In the genomic region with DNA sequence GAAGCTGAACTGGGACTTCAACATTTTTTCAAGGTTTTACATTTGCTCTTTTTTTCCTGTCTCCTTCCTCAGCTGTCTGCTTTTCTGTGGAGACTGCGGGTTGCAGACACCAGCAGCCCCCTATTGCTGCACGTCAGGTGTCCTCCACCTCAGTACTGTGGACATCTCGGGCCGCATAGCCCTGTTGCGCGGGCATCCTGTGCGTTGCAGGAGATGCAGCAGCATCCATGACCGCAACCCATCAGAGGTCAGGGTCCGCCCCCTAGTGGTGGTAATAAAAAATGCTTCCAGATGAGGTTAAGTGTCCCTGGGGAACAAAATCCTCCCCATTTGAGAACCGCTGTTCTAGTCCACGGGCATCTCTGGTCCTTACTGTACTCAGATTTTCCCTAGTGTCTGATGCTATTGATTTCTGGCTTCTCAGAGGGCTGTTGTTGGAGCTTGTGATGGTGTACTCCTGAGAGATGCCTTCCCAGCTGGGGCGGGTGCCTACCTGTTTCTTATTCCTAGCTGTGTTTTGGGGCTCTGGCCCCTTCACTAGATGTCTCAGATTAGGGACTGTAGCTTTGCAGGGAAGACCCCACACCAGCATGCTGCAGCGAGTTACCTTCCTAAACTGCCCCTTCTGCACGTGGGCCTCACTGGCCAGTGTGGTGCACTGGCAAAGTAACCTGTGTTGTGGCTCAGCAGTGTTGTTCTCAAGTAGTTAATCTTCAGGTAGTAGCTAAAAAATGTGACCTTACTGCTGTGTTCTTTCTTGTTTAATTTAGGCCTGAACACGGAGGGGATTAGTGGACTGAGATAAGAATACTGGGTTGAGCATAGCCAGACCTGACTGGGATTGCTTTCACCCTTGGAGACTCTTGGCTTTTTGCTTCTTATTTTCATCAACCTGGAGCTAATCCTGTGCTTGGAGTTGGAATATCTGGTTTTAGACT, we compare ENCODE assay signal across 9 cellular contexts. TPM values are rescaled to one million over a fixed set of nuclear protein-coding genes. Genes with fewer than 3 reads are reported as not detected.
A peak's percentile ranks its signal among the peaks of the same experiment; 100 is the strongest.
DNase-seq lines count a peak whose midpoint lies in the region; ATAC-seq, FAIRE-seq and TF ChIP-seq lines count a peak whose summit lies in the region.
"Had no signal": no experiment of that assay in that cellular context is flagged by ENCODE, and none has a peak within 500 bp of the region (broad histone marks: within the 10 kb centered on the region; RNA-seq: fewer than 3 reads in every experiment).

No MANE protein-coding gene starts in this region.

- DNase-seq in GM10248 (ENCODE audit: extremely low spot score) (peak; percentile 87), NCI-H187 (lab: John Stamatoyannopoulos, UW) (peak; percentile 29 to 77), T1000 (lab: John Stamatoyannopoulos, UW) (peak; percentile 64), astrocyte (ENCODE audit: low read depth) (peak; percentile 46), hepatocyte (ENCODE audit: low spot score) (peak; percentile 88)

- POLR2A ChIA-PET in GM10248 (lab: Yijun Ruan, JAX): no interaction called here

- 22% methylated on average over 15 of the region's 15 CpGs for WGBS in hepatocyte (ENCODE audit: low lambda C conversion rate, missing lambda C conversion rate)

- H3K4me3 ChIP-seq in astrocyte (ENCODE audit: insufficient read depth, low read depth, low read length) (no peak overlapping the region), hepatocyte (no peak overlapping the region), skeletal muscle satellite cell (ENCODE audit: low read length) (no peak overlapping the region)
- H3K4me3 ChIP-seq: skin epidermis had no signal

- H2AFZ ChIP-seq in astrocyte (ENCODE audit: low read depth, low read length): no peak overlapping the region
- H2AFZ ChIP-seq in hepatocyte: no peak overlapping the region

- H3K4me1 ChIP-seq in astrocyte (ENCODE audit: insufficient read depth, low read length) (no peaks in the 10 kb centered on the region), hepatocyte (ENCODE audit: insufficient read depth) (peaks cover 4% of the 10 kb centered on the region), skeletal muscle satellite cell (ENCODE audit: control insufficient read depth, insufficient read depth, low read length) (peaks cover 3% of the 10 kb centered on the region)

- H3K27ac Mint-ChIP-seq in astrocyte (ENCODE audit: unreplicated experiment): no peak overlapping the region

- H3K27ac ChIP-seq in astrocyte (ENCODE audit: low read depth, low read length): no peak overlapping the region
- H3K27ac ChIP-seq in hepatocyte: no peak overlapping the region

- no peak for FAIRE-seq in astrocyte (lab: Jason Lieb, UNC)

- CTCF ChIA-PET in GM10248 (lab: Yijun Ruan, JAX): interaction anchor here (0.7 to 6.7 kb wide), 47 partner anchors 9 to 241 kb away, joined by 3 to 116 read pairs (median 5); a partner anchor contains a TSS

- H3K36me3 Mint-ChIP-seq in astrocyte (ENCODE audit: low read depth, unreplicated experiment): peaks cover 4% of the 10 kb centered on the region

- no peak overlapping the region for H3K4me2 ChIP-seq in astrocyte (ENCODE audit: low read length)
- H3K4me2 ChIP-seq in hepatocyte: peak overlapping the region; percentile 14
- H3K4me2 ChIP-seq in skeletal muscle satellite cell (ENCODE audit: low read length): peak overlapping the region; percentile 26

- H3K9me3 Mint-ChIP-seq in astrocyte (ENCODE audit: unreplicated experiment): no peaks in the 10 kb centered on the region

- H3K9ac ChIP-seq in astrocyte (ENCODE audit: low read length) (no peak overlapping the region), skeletal muscle satellite cell (ENCODE audit: low read depth, low read length) (no peak overlapping the region)

- no peak overlapping the region for H3K4me3 Mint-ChIP-seq in astrocyte (ENCODE audit: unreplicated experiment)

- ATAC-seq in HG02678 (IDR thresholded peaks at IDR 0.05; ENCODE audit: unreplicated experiment) (peak; percentile 79), GM19328 (IDR thresholded peaks at IDR 0.05; ENCODE audit: unreplicated experiment) (no peak)

- H3K9me3 ChIP-seq in astrocyte (ENCODE audit: insufficient read depth, low read depth, low read length) (no peaks in the 10 kb centered on the region), hepatocyte (ENCODE audit: low read depth) (no peaks in the 10 kb centered on the region), skeletal muscle satellite cell (replicated peaks; ENCODE audit: low read length) (no peaks in the 10 kb centered on the region)

- H3K79me2 ChIP-seq in astrocyte (ENCODE audit: insufficient read depth, low read length) (peaks cover 97% of the 10 kb centered on the region), hepatocyte (peaks cover 86% of the 10 kb centered on the region)

- no peaks in the 10 kb centered on the region for H3K9me2 ChIP-seq in hepatocyte (replicated peaks; ENCODE audit: insufficient read depth)

- no peaks in the 10 kb centered on the region for H3K4me1 Mint-ChIP-seq in astrocyte (ENCODE audit: low read depth, unreplicated experiment)

- H4K20me1 ChIP-seq in astrocyte (ENCODE audit: insufficient read depth, low read length): peaks cover 67% of the 10 kb centered on the region
- peaks cover 20% of the 10 kb centered on the region for H4K20me1 ChIP-seq in hepatocyte (ENCODE audit: insufficient read depth, poor library complexity, severe bottlenecking)

- no peaks in the 10 kb centered on the region for H3K27me3 Mint-ChIP-seq in astrocyte (ENCODE audit: low read depth, unreplicated experiment)

- peak; percentile 86 for TF ChIP-seq CTCF in GM10248 (IDR thresholded peaks at IDR 0.05; ENCODE audit: control extremely low read depth, extremely low read depth, low read depth, missing control alignments)
- TF ChIP-seq CTCF in astrocyte (IDR thresholded peaks at IDR 0.05; ENCODE audit: insufficient read depth, low read depth, low read length): peak; percentile 78
- TF ChIP-seq CTCF in hepatocyte (IDR thresholded peaks at IDR 0.05; ENCODE audit: poor library complexity): peak; percentile 86

- H3K36me3 ChIP-seq in astrocyte (ENCODE audit: insufficient read depth, low read length) (peaks cover 18% of the 10 kb centered on the region), hepatocyte (replicated peaks; ENCODE audit: insufficient read depth, low read depth) (no peaks in the 10 kb centered on the region), skeletal muscle satellite cell (ENCODE audit: insufficient read depth, low read length) (peaks cover 34% of the 10 kb centered on the region)

- H3K27me3 ChIP-seq in astrocyte (ENCODE audit: insufficient read depth, low read length) (no peaks in the 10 kb centered on the region), hepatocyte (no peaks in the 10 kb centered on the region), skeletal muscle satellite cell (ENCODE audit: control insufficient read depth, insufficient read depth, low read length) (no peaks in the 10 kb centered on the region)

RNA-seq across cellular contexts. Expression of a gene that starts 28.2 kb away (rescaled TPM):
- total RNA-seq in astrocyte: 19.2 and 31.3 TPM in 2 replicates
- 26.9 and 30.8 TPM in 2 replicates for total RNA-seq in hepatocyte
- polyA plus RNA-seq in hepatocyte: 22.0 and 25.7 TPM in 2 replicates
- 40.8 and 50.7 TPM in 2 replicates for total RNA-seq in skeletal muscle satellite cell (2012; rRNA removed)

RNA-seq across cellular contexts. Expression of a gene that starts 43.5 kb away (rescaled TPM):
- total RNA-seq in astrocyte: 53.1 and 60.3 TPM in 2 replicates
- 39.1 and 46.0 TPM in 2 replicates for total RNA-seq in hepatocyte
- 24.4 and 29.4 TPM in 2 replicates for polyA plus RNA-seq in hepatocyte
- total RNA-seq in skeletal muscle satellite cell (2012; rRNA removed): 76.2 and 103 TPM in 2 replicates
